Comparison of ENCODE assay signal across 22 cellular contexts in the genomic region with DNA sequence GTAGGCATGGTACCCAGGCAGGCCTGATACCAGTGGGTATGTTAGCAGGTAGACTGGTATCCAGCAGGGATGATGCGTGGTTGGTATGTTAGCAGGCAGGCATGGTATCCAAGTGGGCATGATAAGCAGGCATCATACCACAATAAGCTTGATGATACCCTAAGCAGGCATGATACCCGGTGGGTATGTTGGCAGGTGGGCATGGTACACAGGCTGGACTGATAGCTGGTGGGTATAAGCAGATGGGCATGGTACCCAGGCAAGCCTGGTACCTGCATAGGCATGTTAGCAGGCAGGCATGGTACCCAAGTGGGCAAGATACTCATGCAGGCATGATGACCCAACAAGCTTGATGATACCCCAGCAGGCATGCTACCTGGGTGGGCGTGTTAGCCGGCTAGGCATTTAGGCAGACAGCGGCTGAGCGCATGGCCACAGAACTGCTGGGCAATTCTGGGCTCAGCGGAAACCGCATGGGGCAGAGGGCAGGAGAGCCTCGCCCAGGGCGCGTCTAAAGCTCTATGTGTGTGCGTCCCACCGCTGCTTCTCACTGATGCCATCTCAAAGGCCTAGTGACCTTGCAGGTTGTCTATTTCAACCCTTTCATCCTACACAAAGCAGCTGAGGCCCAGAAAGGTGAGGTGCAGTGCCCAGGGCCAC. TPM values are rescaled to one million over a fixed set of nuclear protein-coding genes. Genes with fewer than 3 reads are reported as not detected.
DNase-seq lines count a peak whose midpoint lies in the region; ATAC-seq, FAIRE-seq and TF ChIP-seq lines count a peak whose summit lies in the region.
"Had no signal": no experiment of that assay in that cellular context is flagged by ENCODE, and none has a peak within 500 bp of the region (broad histone marks: within the 10 kb centered on the region; RNA-seq: fewer than 3 reads in every experiment).

No MANE protein-coding gene starts in this region.

- no peak overlapping the region for H3K4me3 ChIP-seq in bronchial epithelial cell (ENCODE audit: low read depth, low read length)
- H3K4me3 ChIP-seq: body of pancreas, psoas muscle, uterus had no signal

- H3K36me3 ChIP-seq in bronchial epithelial cell (ENCODE audit: control insufficient read depth, insufficient read depth, low read length), result no peaks in the 10 kb centered on the region
- H3K36me3 ChIP-seq: uterus had no signal

- no peaks in the 10 kb centered on the region for H3K27me3 Mint-ChIP-seq in activated T-cell treated with anti-CD3 and anti-CD28 coated beads, Interleukin-2, amount 50 U/mL, for 24 hours
- H3K27me3 Mint-ChIP-seq in activated T-cell treated with anti-CD3 and anti-CD28 coated beads, Interleukin-2, amount 50 U/mL, for 4 hours (ENCODE audit: low read depth), result no peaks in the 10 kb centered on the region
- no peaks in the 10 kb centered on the region for H3K27me3 Mint-ChIP-seq in nephron (ENCODE audit: low read depth)

- peaks cover 34% of the 10 kb centered on the region for H3K4me1 Mint-ChIP-seq in activated T-cell treated with anti-CD3 and anti-CD28 coated beads, Interleukin-2, amount 50 U/mL, for 24 hours (ENCODE audit: low read depth)
- H3K4me1 Mint-ChIP-seq in activated T-cell treated with anti-CD3 and anti-CD28 coated beads, Interleukin-2, amount 50 U/mL, for 4 hours (ENCODE audit: low read depth), result peaks cover 37% of the 10 kb centered on the region
- peaks cover 10% of the 10 kb centered on the region for H3K4me1 Mint-ChIP-seq in nephron

- H3K36me3 Mint-ChIP-seq in activated T-cell treated with anti-CD3 and anti-CD28 coated beads, Interleukin-2, amount 50 U/mL, for 24 hours (ENCODE audit: low read depth), result peaks cover 63% of the 10 kb centered on the region
- H3K36me3 Mint-ChIP-seq in activated T-cell treated with anti-CD3 and anti-CD28 coated beads, Interleukin-2, amount 50 U/mL, for 4 hours (ENCODE audit: insufficient read depth), result peaks cover 12% of the 10 kb centered on the region
- H3K36me3 Mint-ChIP-seq in nephron (ENCODE audit: low read depth), result peaks cover 18% of the 10 kb centered on the region

- ATAC-seq in activated T-cell treated with anti-CD3 and anti-CD28 coated beads, Interleukin-2, amount 50 U/mL, for 4 hours, result no peak
- ATAC-seq: body of pancreas, psoas muscle had no signal

- no peak for DNase-seq in activated T-cell treated with anti-CD3 and anti-CD28 coated beads, Interleukin-2, amount 50 U/mL, for 24 hours
- DNase-seq in activated T-cell treated with anti-CD3 and anti-CD28 coated beads, Interleukin-2, amount 50 U/mL, for 4 hours, result no peak
- DNase-seq in HTR-8/SVneo (ENCODE audit: insufficient read length, low spot score) (no peak), bronchial epithelial cell (ENCODE audit: low read depth) (no peak), NCI-H187 (lab: John Stamatoyannopoulos, UW) (no peak), GM10266 (ENCODE audit: extremely low spot score) (no peak), NCI-H1930 (lab: John Stamatoyannopoulos, UW) (no peak)
- DNase-seq: activated CD4-positive, alpha-beta T cell treated with anti-CD3 and anti-CD28 coated beads, Interleukin-2, amount 50 U/mL, for 1 hour; activated naive CD4-positive, alpha-beta T cell treated with anti-CD3 and anti-CD28 coated beads, Interleukin-2, amount 50 U/mL, for 16 hours; body of pancreas; cortex of kidney; DMS53; HFFc6; mammary epithelial cell; NCI-H2029; psoas muscle; RPMI8226; stimulated activated CD8-positive, alpha-beta memory T cell treated with anti-CD3 and anti-CD28 coated beads, Interleukin-4, amount 100 ng/mL, for 48 hours; uterus had no signal

- H3K9me3 Mint-ChIP-seq in activated T-cell treated with anti-CD3 and anti-CD28 coated beads, Interleukin-2, amount 50 U/mL, for 24 hours, result no peaks in the 10 kb centered on the region
- no peaks in the 10 kb centered on the region for H3K9me3 Mint-ChIP-seq in activated T-cell treated with anti-CD3 and anti-CD28 coated beads, Interleukin-2, amount 50 U/mL, for 4 hours
- no peaks in the 10 kb centered on the region for H3K9me3 Mint-ChIP-seq in nephron
- H3K9me3 Mint-ChIP-seq: HFFc6 had no signal

- H3K4me3 Mint-ChIP-seq in activated T-cell treated with anti-CD3 and anti-CD28 coated beads, Interleukin-2, amount 50 U/mL, for 24 hours, result no peak overlapping the region
- H3K4me3 Mint-ChIP-seq in activated T-cell treated with anti-CD3 and anti-CD28 coated beads, Interleukin-2, amount 50 U/mL, for 4 hours, result no peak overlapping the region
- H3K4me3 Mint-ChIP-seq in nephron, result peak overlapping the region; percentile 56 to 91 (median 75)

- peak; percentile 51 for FAIRE-seq in HTR-8/SVneo (lab: Jason Lieb, UNC)
- peak; percentile 66 for FAIRE-seq in bronchial epithelial cell (lab: Jason Lieb, UNC)
- FAIRE-seq: A204.1, keratinocyte had no signal

- H3K27me3 ChIP-seq in bronchial epithelial cell (ENCODE audit: control insufficient read depth, insufficient read depth, low read length), result peaks cover 3% of the 10 kb centered on the region
- H3K27me3 ChIP-seq: body of pancreas, uterus had no signal

- peak overlapping the region; percentile 23 for H3K27ac Mint-ChIP-seq in activated T-cell treated with anti-CD3 and anti-CD28 coated beads, Interleukin-2, amount 50 U/mL, for 24 hours
- H3K27ac Mint-ChIP-seq in nephron, result peak overlapping the region in 1 of 3 experiments; percentile 77
- H3K27ac Mint-ChIP-seq: HFFc6 had no signal

- TF ChIP-seq CTCF in bronchial epithelial cell (IDR thresholded peaks at IDR 0.05; ENCODE audit: insufficient read depth, low read length, severe bottlenecking) (no peak), nephron (IDR thresholded peaks at IDR 0.05; ENCODE audit: unreplicated experiment in 3 of 3) (no peak), GM10266 (IDR thresholded peaks at IDR 0.05; ENCODE audit: control insufficient read depth, insufficient read depth, low read depth, missing control alignments) (no peak)

RNA-seq across cellular contexts. Expression of a gene that starts 2.3 kb away (rescaled TPM):
- 10 to 100 TPM; 18.9 to 25.2 (median 19.1) TPM for total RNA-seq in activated T-cell treated with anti-CD3 and anti-CD28 coated beads, Interleukin-2, amount 50 U/mL, for 4 hours
- 6.1 and 9.6 TPM in 2 replicates for total RNA-seq in bronchial epithelial cell

RNA-seq across cellular contexts. Expression of a gene that starts 2.4 kb away (rescaled TPM):
- total RNA-seq in activated T-cell treated with anti-CD3 and anti-CD28 coated beads, Interleukin-2, amount 50 U/mL, for 4 hours, result 10 to 100 TPM; 15.8 to 16.5 (median 16.4) TPM
- 1.3 and 2.6 TPM in 2 replicates for total RNA-seq in bronchial epithelial cell

RNA-seq across cellular contexts. Expression of a gene that starts 42.8 kb away (rescaled TPM):
- total RNA-seq in activated T-cell treated with anti-CD3 and anti-CD28 coated beads, Interleukin-2, amount 50 U/mL, for 4 hours, result 100 to 1,000 TPM; 205 to 289 (median 262) TPM
- 41.3 and 46.2 TPM in 2 replicates for total RNA-seq in bronchial epithelial cell

RNA-seq across cellular contexts. Expression of a gene that starts 48.0 kb away (rescaled TPM):
- total RNA-seq in activated T-cell treated with anti-CD3 and anti-CD28 coated beads, Interleukin-2, amount 50 U/mL, for 4 hours, result not detected
- total RNA-seq in bronchial epithelial cell, result 1.6 and 8.7 TPM in 2 replicates
- total RNA-seq: body of pancreas, HFFc6 had no signal

Comparison
In these comparisons a context has a peak if more than half of its experiments do, and no peak if none do; other contexts are left out.
1. H3K4me3 Mint-ChIP-seq: peak in nephron (3 of 3); none in activated T-cell treated with anti-CD3 and anti-CD28 coated beads, Interleukin-2, amount 50 U/mL, for 24 hours (single experiment) and activated T-cell treated with anti-CD3 and anti-CD28 coated beads, Interleukin-2, amount 50 U/mL, for 4 hours (single experiment).